ENCODE assay signal across 1 cellular context in the genomic region with DNA sequence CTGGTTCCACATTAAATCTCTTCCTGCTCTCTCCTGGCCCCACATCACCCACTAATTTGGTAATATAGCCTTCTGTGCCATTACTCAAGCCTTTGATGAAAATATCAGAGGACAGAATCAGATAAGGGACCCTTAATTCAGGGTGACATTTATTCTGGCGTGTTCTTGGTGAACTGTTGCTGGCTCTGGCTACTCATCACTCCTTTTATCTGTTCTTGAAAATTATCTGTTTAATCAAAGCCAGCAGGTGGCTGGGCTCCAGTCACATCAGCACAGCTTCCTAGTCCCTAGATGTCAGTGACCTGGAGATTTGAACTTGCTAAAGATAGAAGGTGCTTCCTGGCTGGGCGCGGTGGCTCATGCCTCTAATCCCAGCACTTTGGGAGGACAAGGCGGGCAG.
TF ChIP-seq lines count a peak whose summit lies in the region.

No MANE protein-coding gene starts in this region.

TF ChIP-seq in HepG2, 621 proteins besides CTCF, POLR2A, EP300 and RAD21 (continued from another document):
- TF ChIP-seq ZNF407 (CRISPR knock-in tag; IDR thresholded peaks at IDR 0.05; ENCODE audit: not compliant biosample characterization) (no peak), KLF15 (CRISPR knock-in tag; IDR thresholded peaks at IDR 0.05; ENCODE audit: borderline replicate concordance) (no peak), ZNF563 (CRISPR knock-in tag; IDR thresholded peaks at IDR 0.05) (no peak), SMAD1 (CRISPR knock-in tag; IDR thresholded peaks at IDR 0.05; ENCODE audit: borderline replicate concordance, low read depth) (no peak), DMAP1 (CRISPR knock-in tag; IDR thresholded peaks at IDR 0.05) (no peak), ZSCAN31 (CRISPR knock-in tag; IDR thresholded peaks at IDR 0.05; ENCODE audit: low read depth) (no peak), NONO (IDR thresholded peaks at IDR 0.05) (no peak), NONO (CRISPR knock-in tag; conservative IDR thresholded peaks at IDR 0.05) (no peak), ZBTB34 (CRISPR knock-in tag; IDR thresholded peaks at IDR 0.05) (no peak)
